1 cellular context compared by ENCODE assay signal in the genomic region with DNA sequence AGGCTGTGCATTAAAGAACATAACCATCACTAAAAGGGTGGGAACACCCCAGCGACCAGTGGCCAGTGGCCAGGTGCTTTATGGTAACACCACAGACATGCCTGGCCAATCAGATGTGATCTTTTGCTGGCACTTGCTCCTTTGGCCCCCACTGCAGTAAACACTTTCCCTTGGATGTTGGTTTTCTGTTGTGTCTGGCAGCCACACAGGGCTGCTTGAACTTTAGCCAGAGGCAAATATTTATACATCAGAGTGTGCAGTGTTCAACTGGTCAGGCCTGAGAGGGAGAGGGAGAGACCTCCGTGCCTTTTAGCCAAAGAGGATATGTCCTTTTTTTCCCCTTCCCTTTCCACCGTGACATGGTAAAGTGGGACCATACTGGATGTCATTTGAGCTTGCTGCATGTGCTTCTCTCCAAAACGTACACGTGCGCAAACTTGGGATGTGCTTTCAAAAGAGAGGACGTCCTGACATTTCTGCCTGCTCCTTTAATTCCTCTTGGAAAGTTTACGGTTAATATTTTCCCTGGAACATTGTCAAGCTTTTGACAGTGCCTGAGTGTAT.
TF ChIP-seq lines count a peak whose summit lies in the region.

No MANE protein-coding gene starts in this region.

TF ChIP-seq in HepG2, 621 proteins besides CTCF, POLR2A, EP300 and RAD21 (continued from another document):
- TF ChIP-seq, protein P1, sequence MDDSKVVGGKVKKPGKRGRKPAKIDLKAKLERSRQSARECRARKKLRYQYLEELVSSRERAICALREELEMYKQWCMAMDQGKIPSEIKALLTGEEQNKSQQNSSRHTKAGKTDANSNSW (CRISPR knock-in tag; IDR thresholded peaks at IDR 0.05; ENCODE audit: borderline replicate concordance): no peak
- TF ChIP-seq FOSL2 (CRISPR knock-in tag; IDR thresholded peaks at IDR 0.05): 0 out of 2 replicates have a peak, but pooled peaks have one; percentile 45
- TF ChIP-seq, protein P2, sequence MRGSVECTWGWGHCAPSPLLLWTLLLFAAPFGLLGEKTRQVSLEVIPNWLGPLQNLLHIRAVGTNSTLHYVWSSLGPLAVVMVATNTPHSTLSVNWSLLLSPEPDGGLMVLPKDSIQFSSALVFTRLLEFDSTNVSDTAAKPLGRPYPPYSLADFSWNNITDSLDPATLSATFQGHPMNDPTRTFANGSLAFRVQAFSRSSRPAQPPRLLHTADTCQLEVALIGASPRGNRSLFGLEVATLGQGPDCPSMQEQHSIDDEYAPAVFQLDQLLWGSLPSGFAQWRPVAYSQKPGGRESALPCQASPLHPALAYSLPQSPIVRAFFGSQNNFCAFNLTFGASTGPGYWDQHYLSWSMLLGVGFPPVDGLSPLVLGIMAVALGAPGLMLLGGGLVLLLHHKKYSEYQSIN (CRISPR knock-in tag; IDR thresholded peaks at IDR 0.05; ENCODE audit: borderline replicate concordance): no peak
- TF ChIP-seq ARID2 (CRISPR knock-in tag; IDR thresholded peaks at IDR 0.05; ENCODE audit: borderline replicate concordance): 0 out of 2 replicates have a peak, but pooled peaks have one; percentile 40
- peak; percentile 34; the same call in 1 of the 2 replicates for TF ChIP-seq ZNF350 (CRISPR knock-in tag; IDR thresholded peaks at IDR 0.05; ENCODE audit: borderline replicate concordance, low read depth)
- TF ChIP-seq ZNF576 (CRISPR knock-in tag; IDR thresholded peaks at IDR 0.05): no peak
- no peak; the same call in 1 of the 2 replicates for TF ChIP-seq ZSCAN5A (CRISPR knock-in tag; IDR thresholded peaks at IDR 0.05; ENCODE audit: borderline replicate concordance)
- TF ChIP-seq RBFOX2 (IDR thresholded peaks at IDR 0.05; ENCODE audit: low read depth, low read length): no peak
- no peak for TF ChIP-seq SIN3A (IDR thresholded peaks at IDR 0.05; ENCODE audit: borderline replicate concordance, low read depth, low read length)
- TF ChIP-seq MIXL1 (CRISPR knock-in tag; IDR thresholded peaks at IDR 0.05): peak; percentile 56; the same call in 1 of the 2 replicates
- 0 out of 2 replicates have a peak, but pooled peaks have one; percentile 25 for TF ChIP-seq ZNF691 (CRISPR knock-in tag; IDR thresholded peaks at IDR 0.05; ENCODE audit: borderline replicate concordance, low read depth)
- TF ChIP-seq ZNF670 (CRISPR knock-in tag; IDR thresholded peaks at IDR 0.05; ENCODE audit: borderline replicate concordance): 0 out of 2 replicates have a peak, but pooled peaks have one; percentile 54
- no peak for TF ChIP-seq ZNF577 (CRISPR knock-in tag; IDR thresholded peaks at IDR 0.05; ENCODE audit: borderline replicate concordance, low read depth)
- TF ChIP-seq ERF (CRISPR knock-in tag; IDR thresholded peaks at IDR 0.05): peak; percentile 36; the same call in 1 of the 2 replicates
- no peak for TF ChIP-seq GLI4 (CRISPR knock-in tag; IDR thresholded peaks at IDR 0.05; ENCODE audit: borderline replicate concordance)
